Comparison of ENCODE assay signal across 10 cellular contexts in genomic region chr17:17456251-17456650, GRCh38. TPM values are rescaled to one million over a fixed set of nuclear protein-coding genes. Genes with fewer than 3 reads are reported as not detected.
"Had no signal": no experiment of that assay in that cellular context is flagged by ENCODE, and none has a peak within 500 bp of the region (broad histone marks: within the 10 kb centered on the region; RNA-seq: fewer than 3 reads in every experiment).

No MANE protein-coding gene starts in this region.

- ATAC-seq: GM23338, HCT116 had no signal

- H3K4me3 Mint-ChIP-seq: GM23338, H9, HFFc6 had no signal

- H3K4me1 Mint-ChIP-seq: GM23338, H9 had no signal

- H3K4me1 ChIP-seq: HAP-1 had no signal

- H3K27ac Mint-ChIP-seq: GM23338, H9, HFFc6 had no signal

- H3K4me2 ChIP-seq: GM23338 had no signal

- H3K27ac ChIP-seq: GM23248 had no signal

- H3K36me3 ChIP-seq: HAP-1 had no signal

- H3K4me3 ChIP-seq: GM23248, GM23338, HAP-1 had no signal

- H3K9me3 ChIP-seq: HAP-1 had no signal

- H3K9ac ChIP-seq: GM23248 had no signal

- DNase-seq: GM23248, GOT3, H7, H9, HCEC 1CT, HFFc6 had no signal

- H2AFZ ChIP-seq: GM23248, GM23338 had no signal

RNA-seq across cellular contexts. Expression of gene RASD1, which starts 39.9 kb away (rescaled TPM):
- total RNA-seq: H4 had no signal
